In genomic region chr5:92944903-92945629, GRCh38 we compare ENCODE assay signal across 1 cellular context.
A peak's percentile ranks its signal among the peaks of the same experiment; 100 is the strongest.
TF ChIP-seq lines count a peak whose summit lies in the region.

No MANE protein-coding gene starts in this region.

TF ChIP-seq in HepG2, 621 proteins besides CTCF, POLR2A, EP300 and RAD21 (continued from another document and continues in another):
- TF ChIP-seq, protein P1, sequence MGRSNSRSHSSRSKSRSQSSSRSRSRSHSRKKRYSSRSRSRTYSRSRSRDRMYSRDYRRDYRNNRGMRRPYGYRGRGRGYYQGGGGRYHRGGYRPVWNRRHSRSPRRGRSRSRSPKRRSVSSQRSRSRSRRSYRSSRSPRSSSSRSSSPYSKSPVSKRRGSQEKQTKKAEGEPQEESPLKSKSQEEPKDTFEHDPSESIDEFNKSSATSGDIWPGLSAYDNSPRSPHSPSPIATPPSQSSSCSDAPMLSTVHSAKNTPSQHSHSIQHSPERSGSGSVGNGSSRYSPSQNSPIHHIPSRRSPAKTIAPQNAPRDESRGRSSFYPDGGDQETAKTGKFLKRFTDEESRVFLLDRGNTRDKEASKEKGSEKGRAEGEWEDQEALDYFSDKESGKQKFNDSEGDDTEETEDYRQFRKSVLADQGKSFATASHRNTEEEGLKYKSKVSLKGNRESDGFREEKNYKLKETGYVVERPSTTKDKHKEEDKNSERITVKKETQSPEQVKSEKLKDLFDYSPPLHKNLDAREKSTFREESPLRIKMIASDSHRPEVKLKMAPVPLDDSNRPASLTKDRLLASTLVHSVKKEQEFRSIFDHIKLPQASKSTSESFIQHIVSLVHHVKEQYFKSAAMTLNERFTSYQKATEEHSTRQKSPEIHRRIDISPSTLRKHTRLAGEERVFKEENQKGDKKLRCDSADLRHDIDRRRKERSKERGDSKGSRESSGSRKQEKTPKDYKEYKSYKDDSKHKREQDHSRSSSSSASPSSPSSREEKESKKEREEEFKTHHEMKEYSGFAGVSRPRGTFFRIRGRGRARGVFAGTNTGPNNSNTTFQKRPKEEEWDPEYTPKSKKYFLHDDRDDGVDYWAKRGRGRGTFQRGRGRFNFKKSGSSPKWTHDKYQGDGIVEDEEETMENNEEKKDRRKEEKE (IDR thresholded peaks at IDR 0.05) = no peak
- no peak for TF ChIP-seq HOXA7 (CRISPR knock-in tag; IDR thresholded peaks at IDR 0.05)
- TF ChIP-seq ZNF33B (CRISPR knock-in tag; IDR thresholded peaks at IDR 0.05) = no peak
- no peak for TF ChIP-seq XRCC5 (optimal IDR thresholded peaks at IDR 0.05; ENCODE audit: low read length)
- no peak for TF ChIP-seq HES4 (CRISPR knock-in tag; IDR thresholded peaks at IDR 0.05; ENCODE audit: borderline replicate concordance)
- no peak for TF ChIP-seq ZFP90 (CRISPR knock-in tag; IDR thresholded peaks at IDR 0.05; ENCODE audit: borderline replicate concordance)
- 0 out of 2 replicates have a peak, but pooled peaks have one; percentile 29 for TF ChIP-seq CBFB (CRISPR knock-in tag; IDR thresholded peaks at IDR 0.05)
- TF ChIP-seq ZNF781 (CRISPR knock-in tag; IDR thresholded peaks at IDR 0.05; ENCODE audit: borderline replicate concordance, not compliant biosample characterization) = no peak
- no peak for TF ChIP-seq ZNF335 (CRISPR knock-in tag; IDR thresholded peaks at IDR 0.05)
- no peak; the same call in 1 of the 2 replicates for TF ChIP-seq ZNF337 (CRISPR knock-in tag; IDR thresholded peaks at IDR 0.05; ENCODE audit: borderline replicate concordance, low read depth)
- no peak for TF ChIP-seq ZNF770 (CRISPR knock-in tag; IDR thresholded peaks at IDR 0.05)
- no peak for TF ChIP-seq FUBP1 (CRISPR knock-in tag; IDR thresholded peaks at IDR 0.05; ENCODE audit: borderline replicate concordance)
- TF ChIP-seq ZNF567 (CRISPR knock-in tag; IDR thresholded peaks at IDR 0.05; ENCODE audit: borderline replicate concordance) = no peak
- TF ChIP-seq PHF5A (CRISPR knock-in tag; IDR thresholded peaks at IDR 0.05; ENCODE audit: low read depth, unreplicated experiment) = peak; percentile 84
- TF ChIP-seq RELA (CRISPR knock-in tag; IDR thresholded peaks at IDR 0.05) = no peak
- TF ChIP-seq, protein P2, sequence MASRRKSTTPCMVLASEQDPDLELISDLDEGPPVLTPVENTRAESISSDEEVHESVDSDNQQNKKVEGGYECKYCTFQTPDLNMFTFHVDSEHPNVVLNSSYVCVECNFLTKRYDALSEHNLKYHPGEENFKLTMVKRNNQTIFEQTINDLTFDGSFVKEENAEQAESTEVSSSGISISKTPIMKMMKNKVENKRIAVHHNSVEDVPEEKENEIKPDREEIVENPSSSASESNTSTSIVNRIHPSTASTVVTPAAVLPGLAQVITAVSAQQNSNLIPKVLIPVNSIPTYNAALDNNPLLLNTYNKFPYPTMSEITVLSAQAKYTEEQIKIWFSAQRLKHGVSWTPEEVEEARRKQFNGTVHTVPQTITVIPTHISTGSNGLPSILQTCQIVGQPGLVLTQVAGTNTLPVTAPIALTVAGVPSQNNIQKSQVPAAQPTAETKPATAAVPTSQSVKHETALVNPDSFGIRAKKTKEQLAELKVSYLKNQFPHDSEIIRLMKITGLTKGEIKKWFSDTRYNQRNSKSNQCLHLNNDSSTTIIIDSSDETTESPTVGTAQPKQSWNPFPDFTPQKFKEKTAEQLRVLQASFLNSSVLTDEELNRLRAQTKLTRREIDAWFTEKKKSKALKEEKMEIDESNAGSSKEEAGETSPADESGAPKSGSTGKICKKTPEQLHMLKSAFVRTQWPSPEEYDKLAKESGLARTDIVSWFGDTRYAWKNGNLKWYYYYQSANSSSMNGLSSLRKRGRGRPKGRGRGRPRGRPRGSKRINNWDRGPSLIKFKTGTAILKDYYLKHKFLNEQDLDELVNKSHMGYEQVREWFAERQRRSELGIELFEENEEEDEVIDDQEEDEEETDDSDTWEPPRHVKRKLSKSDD (CRISPR knock-in tag; IDR thresholded peaks at IDR 0.05; ENCODE audit: low read depth) = no peak
- 0 out of 2 replicates have a peak, but pooled peaks have one; percentile 59 for TF ChIP-seq ZNF552 (CRISPR knock-in tag; IDR thresholded peaks at IDR 0.05; ENCODE audit: borderline replicate concordance)
- TF ChIP-seq MTA3 (CRISPR knock-in tag; IDR thresholded peaks at IDR 0.05) = no peak
- TF ChIP-seq BHLHE40 (IDR thresholded peaks at IDR 0.05; ENCODE audit: low read length) = no peak
- no peak for TF ChIP-seq ZNF10 (CRISPR knock-in tag; IDR thresholded peaks at IDR 0.05; ENCODE audit: borderline replicate concordance, low read depth)
- no peak for TF ChIP-seq NFE2L1 (CRISPR knock-in tag; IDR thresholded peaks at IDR 0.05; ENCODE audit: borderline replicate concordance)
- TF ChIP-seq ZNF282 (IDR thresholded peaks at IDR 0.05; ENCODE audit: partially characterized antibody) = no peak
- TF ChIP-seq PLSCR1 (CRISPR knock-in tag; IDR thresholded peaks at IDR 0.05; ENCODE audit: borderline replicate concordance) = no peak
- TF ChIP-seq HNRNPLL (IDR thresholded peaks at IDR 0.05; ENCODE audit: low read depth, low read length, poor library complexity, severe bottlenecking) = no peak
- peak; percentile 99 for TF ChIP-seq NCOA2 (CRISPR knock-in tag; IDR thresholded peaks at IDR 0.05)
- TF ChIP-seq ZNF672 (CRISPR knock-in tag; IDR thresholded peaks at IDR 0.05) = no peak
- TF ChIP-seq ZNF124 (CRISPR knock-in tag; IDR thresholded peaks at IDR 0.05) = no peak
- peak; percentile 97 for TF ChIP-seq ELF3 (CRISPR knock-in tag; IDR thresholded peaks at IDR 0.05)
- TF ChIP-seq ZNF18 (CRISPR knock-in tag; IDR thresholded peaks at IDR 0.05; ENCODE audit: insufficient replicate concordance) = no peak
- TF ChIP-seq AGO2 (optimal IDR thresholded peaks at IDR 0.05; ENCODE audit: low read depth, low read length) = no peak
- TF ChIP-seq PATZ1 (CRISPR knock-in tag; IDR thresholded peaks at IDR 0.05) = no peak; the same call in 1 of the 2 replicates
- TF ChIP-seq TARDBP (CRISPR knock-in tag; IDR thresholded peaks at IDR 0.05) = peak; percentile 66
- no peak; the same call in 1 of the 2 replicates for TF ChIP-seq NFKBIZ (CRISPR knock-in tag; IDR thresholded peaks at IDR 0.05)
- TF ChIP-seq, protein P3, sequence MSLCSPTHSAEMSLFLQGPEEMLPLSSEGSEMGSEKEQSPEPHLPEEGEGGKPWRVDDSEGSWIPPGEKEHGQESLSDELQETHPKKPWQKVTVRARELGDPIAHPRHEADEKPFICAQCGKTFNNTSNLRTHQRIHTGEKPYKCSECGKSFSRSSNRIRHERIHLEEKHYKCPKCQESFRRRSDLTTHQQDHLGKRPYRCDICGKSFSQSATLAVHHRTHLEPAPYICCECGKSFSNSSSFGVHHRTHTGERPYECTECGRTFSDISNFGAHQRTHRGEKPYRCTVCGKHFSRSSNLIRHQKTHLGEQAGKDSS (CRISPR knock-in tag; IDR thresholded peaks at IDR 0.05; ENCODE audit: borderline replicate concordance, low read depth) = no peak
- no peak for TF ChIP-seq ZNF766 (CRISPR knock-in tag; IDR thresholded peaks at IDR 0.05; ENCODE audit: borderline replicate concordance)
- TF ChIP-seq, protein P4, sequence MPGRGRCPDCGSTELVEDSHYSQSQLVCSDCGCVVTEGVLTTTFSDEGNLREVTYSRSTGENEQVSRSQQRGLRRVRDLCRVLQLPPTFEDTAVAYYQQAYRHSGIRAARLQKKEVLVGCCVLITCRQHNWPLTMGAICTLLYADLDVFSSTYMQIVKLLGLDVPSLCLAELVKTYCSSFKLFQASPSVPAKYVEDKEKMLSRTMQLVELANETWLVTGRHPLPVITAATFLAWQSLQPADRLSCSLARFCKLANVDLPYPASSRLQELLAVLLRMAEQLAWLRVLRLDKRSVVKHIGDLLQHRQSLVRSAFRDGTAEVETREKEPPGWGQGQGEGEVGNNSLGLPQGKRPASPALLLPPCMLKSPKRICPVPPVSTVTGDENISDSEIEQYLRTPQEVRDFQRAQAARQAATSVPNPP (CRISPR knock-in tag; IDR thresholded peaks at IDR 0.05) = no peak
- TF ChIP-seq PCBP2 (optimal IDR thresholded peaks at IDR 0.05; ENCODE audit: low read depth, low read length, poor library complexity, severe bottlenecking) = no peak
- no peak for TF ChIP-seq ZNF574 (CRISPR knock-in tag; IDR thresholded peaks at IDR 0.05)
- no peak for TF ChIP-seq EED (CRISPR knock-in tag; IDR thresholded peaks at IDR 0.05)
- no peak for TF ChIP-seq ZNF614 (CRISPR knock-in tag; IDR thresholded peaks at IDR 0.05; ENCODE audit: borderline replicate concordance)
- no peak for TF ChIP-seq ZNF17 (CRISPR knock-in tag; IDR thresholded peaks at IDR 0.05)
- TF ChIP-seq ZNF430 (CRISPR knock-in tag; IDR thresholded peaks at IDR 0.05) = peak; percentile 28; the same call in 1 of the 2 replicates
- TF ChIP-seq, protein P5, sequence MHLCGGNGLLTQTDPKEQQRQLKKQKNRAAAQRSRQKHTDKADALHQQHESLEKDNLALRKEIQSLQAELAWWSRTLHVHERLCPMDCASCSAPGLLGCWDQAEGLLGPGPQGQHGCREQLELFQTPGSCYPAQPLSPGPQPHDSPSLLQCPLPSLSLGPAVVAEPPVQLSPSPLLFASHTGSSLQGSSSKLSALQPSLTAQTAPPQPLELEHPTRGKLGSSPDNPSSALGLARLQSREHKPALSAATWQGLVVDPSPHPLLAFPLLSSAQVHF (CRISPR knock-in tag; IDR thresholded peaks at IDR 0.05) = no peak
